Comparison of ENCODE assay signal across 1 cellular context in the genomic region with DNA sequence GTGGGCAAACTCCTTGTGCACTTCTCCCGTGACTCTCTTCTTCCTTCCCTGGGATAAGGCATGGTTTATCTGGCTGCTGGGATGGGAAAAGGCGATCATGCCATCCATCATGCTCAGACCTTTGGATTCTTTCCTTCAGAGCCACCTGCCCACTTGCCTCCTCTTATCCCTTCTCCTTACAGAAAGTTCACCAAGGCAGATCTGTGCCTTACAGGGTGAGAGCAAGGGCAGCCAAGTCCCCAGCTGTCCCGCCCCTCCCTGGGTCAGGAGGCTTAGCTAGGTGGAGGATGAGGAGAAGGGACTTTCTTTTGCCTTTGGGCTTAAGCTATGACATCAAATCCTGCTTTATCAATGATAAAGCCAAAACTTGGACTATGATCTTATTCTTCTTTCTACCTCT.
TF ChIP-seq lines count a peak whose summit lies in the region.

No MANE protein-coding gene starts in this region.

TF ChIP-seq in SK-N-SH treated with all-trans-retinoic acid at 6 μM for 48 hours, 23 proteins besides CTCF, POLR2A, EP300 and RAD21 (continued from another document):
- TF ChIP-seq, protein P1, sequence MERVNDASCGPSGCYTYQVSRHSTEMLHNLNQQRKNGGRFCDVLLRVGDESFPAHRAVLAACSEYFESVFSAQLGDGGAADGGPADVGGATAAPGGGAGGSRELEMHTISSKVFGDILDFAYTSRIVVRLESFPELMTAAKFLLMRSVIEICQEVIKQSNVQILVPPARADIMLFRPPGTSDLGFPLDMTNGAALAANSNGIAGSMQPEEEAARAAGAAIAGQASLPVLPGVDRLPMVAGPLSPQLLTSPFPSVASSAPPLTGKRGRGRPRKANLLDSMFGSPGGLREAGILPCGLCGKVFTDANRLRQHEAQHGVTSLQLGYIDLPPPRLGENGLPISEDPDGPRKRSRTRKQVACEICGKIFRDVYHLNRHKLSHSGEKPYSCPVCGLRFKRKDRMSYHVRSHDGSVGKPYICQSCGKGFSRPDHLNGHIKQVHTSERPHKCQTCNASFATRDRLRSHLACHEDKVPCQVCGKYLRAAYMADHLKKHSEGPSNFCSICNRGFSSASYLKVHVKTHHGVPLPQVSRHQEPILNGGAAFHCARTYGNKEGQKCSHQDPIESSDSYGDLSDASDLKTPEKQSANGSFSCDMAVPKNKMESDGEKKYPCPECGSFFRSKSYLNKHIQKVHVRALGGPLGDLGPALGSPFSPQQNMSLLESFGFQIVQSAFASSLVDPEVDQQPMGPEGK (CRISPR knock-in tag; IDR thresholded peaks at IDR 0.05; ENCODE audit: borderline replicate concordance): no peak
- TF ChIP-seq GLIS3 (CRISPR knock-in tag; IDR thresholded peaks at IDR 0.05): no peak
- no peak for TF ChIP-seq TCF4 (CRISPR knock-in tag; IDR thresholded peaks at IDR 0.05; ENCODE audit: borderline replicate concordance)
- no peak for TF ChIP-seq OSR1 (CRISPR knock-in tag; IDR thresholded peaks at IDR 0.05)
